In the genomic region with DNA sequence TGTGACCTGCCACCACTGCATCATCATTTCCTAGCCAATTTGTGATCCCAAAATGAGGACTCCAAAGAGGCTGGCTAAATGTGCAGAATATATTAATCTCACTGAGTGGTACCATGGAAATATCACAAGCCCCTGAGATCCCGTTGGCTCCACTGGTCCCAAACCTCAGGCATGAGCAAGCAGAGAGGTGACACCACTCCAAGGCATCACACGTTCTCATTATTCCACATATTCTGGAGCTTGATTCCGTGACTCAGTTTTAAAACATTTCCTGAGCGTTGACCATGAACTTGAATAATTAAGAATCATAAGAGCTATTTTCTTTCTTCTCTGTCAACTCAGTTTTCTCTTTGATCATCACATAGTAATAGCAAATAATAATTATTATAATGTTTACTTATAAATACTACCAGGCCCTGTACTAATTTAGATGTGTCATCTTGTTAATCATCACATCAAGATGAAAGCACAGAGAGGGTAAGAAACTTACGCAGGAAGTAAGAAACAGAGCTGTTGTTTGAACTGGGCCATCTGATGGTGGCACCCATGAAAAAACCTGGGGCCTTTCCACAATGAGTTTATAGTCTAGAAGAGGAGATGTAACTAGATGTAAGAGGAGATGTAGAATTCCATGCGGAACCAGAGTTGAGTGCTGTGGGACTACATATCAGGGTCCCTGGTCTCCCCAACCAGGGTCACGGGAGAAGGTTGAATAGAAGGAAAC, we compare ENCODE assay signal across 13 cellular contexts. TPM values are rescaled to one million over a fixed set of nuclear protein-coding genes. Genes with fewer than 3 reads are reported as not detected.
A peak's percentile ranks its signal among the peaks of the same experiment; 100 is the strongest.
DNase-seq lines count a peak whose midpoint lies in the region; ATAC-seq and TF ChIP-seq lines count a peak whose summit lies in the region.
"Had no signal": no experiment of that assay in that cellular context is flagged by ENCODE, and none has a peak within 500 bp of the region (broad histone marks: within the 10 kb centered on the region; RNA-seq: fewer than 3 reads in every experiment).

No MANE protein-coding gene starts in this region.

- no peaks in the 10 kb centered on the region for H4K20me1 ChIP-seq in PC-3 (ENCODE audit: low read length)

- TF ChIP-seq POLR2A in spleen (IDR thresholded peaks at IDR 0.05): no peak

- H3K4me2 ChIP-seq in PC-3 (ENCODE audit: low read length): no peak overlapping the region

- peaks cover 50% of the 10 kb centered on the region for H3K27me3 ChIP-seq in PC-3 (ENCODE audit: low read length)
- peaks cover 0 to 12% (median 0%) of the 10 kb centered on the region in 7 donors for H3K27me3 ChIP-seq in spleen (replicated peaks in 1 of 7)

- H3K79me2 ChIP-seq in PC-3 (ENCODE audit: low read length): no peaks in the 10 kb centered on the region

- H3K27ac ChIP-seq in PC-3 (ENCODE audit: low read length) (no peak overlapping the region), spleen (peak overlapping the region in 7 of 8 donors; percentile 94 to 99 (median 95))
- H3K27ac ChIP-seq: 22Rv1 had no signal

- no TSS peak for BruUV-seq in PC-3 (replicated peaks; lab: Mats Ljungman, UMichigan)

- no peaks in the 10 kb centered on the region for H3K36me3 ChIP-seq in PC-3 (ENCODE audit: low read depth, low read length)
- H3K36me3 ChIP-seq in spleen: peaks cover 0 to 9% (median 0%) of the 10 kb centered on the region in 6 donors

- no peaks in the 10 kb centered on the region for H3K9me3 ChIP-seq in PC-3 (ENCODE audit: low read length)
- no peaks in the 10 kb centered on the region for H3K9me3 ChIP-seq in spleen

- H3K9me2 ChIP-seq in PC-3 (replicated peaks; ENCODE audit: low read length): no peaks in the 10 kb centered on the region

- DNase-seq in activated CD4-positive, CD25-positive, alpha-beta regulatory T cell treated with anti-CD3 and anti-CD28 coated beads, Interleukin-2, amount 50 U/mL, for 72 hours: no peak
- DNase-seq in PC-3: peak; percentile 4
- DNase-seq in astrocyte of the spinal cord (ENCODE audit: low read depth, low spot score): peak; percentile 50
- no peak for DNase-seq in spleen
- no peak for DNase-seq in NCI-H128 (lab: John Stamatoyannopoulos, UW; ENCODE audit: unreplicated experiment)
- DNase-seq: IMR-90, left cardiac atrium, NCI-H526 had no signal

- H3K4me3 ChIP-seq in PC-3 (ENCODE audit: low read length) (no peak overlapping the region), astrocyte of the spinal cord (ENCODE audit: low read depth, low read length) (no peak overlapping the region), spleen (peak overlapping the region in 4 of 8 donors; percentile 3 to 79 (median 63))

- peak; percentile 47 to 67 for ATAC-seq in activated CD4-positive, CD25-positive, alpha-beta regulatory T cell treated with anti-CD3 and anti-CD28 coated beads, Interleukin-2, amount 50 U/mL, for 24 hours
- ATAC-seq in PC-3 (no peak), HG03460 (IDR thresholded peaks at IDR 0.05; ENCODE audit: unreplicated experiment) (no peak), HG03025 (IDR thresholded peaks at IDR 0.05; ENCODE audit: low FRiP score, unreplicated experiment) (no peak)
- ATAC-seq: left cardiac atrium, sciatic nerve had no signal

- H2AFZ ChIP-seq in PC-3 (ENCODE audit: low read length): no peak overlapping the region

- in situ Hi-C loops in astrocyte of the spinal cord (cut with HindIII; ENCODE audit: low sequenced_read_pairs): no loop called here

- intact Hi-C loops in PC-3 (cut with micrococcal nuclease) (no loop called here), spleen (cut with DNase I; ENCODE audit: low total_unique reads) (no loop called here)

- POLR2A ChIA-PET in PC-3 (lab: Charles Lee; ENCODE audit: unreplicated experiment): no interaction called here

- H3K4me1 ChIP-seq in PC-3 (ENCODE audit: insufficient read depth, low read length): no peaks in the 10 kb centered on the region
- peaks cover 10 to 92% (median 40%) of the 10 kb centered on the region in 6 donors for H3K4me1 ChIP-seq in spleen

- TF ChIP-seq CTCF in PC-3 (conservative IDR thresholded peaks at IDR 0.05; ENCODE audit: low read depth, low read length) (no peak), astrocyte of the spinal cord (IDR thresholded peaks at IDR 0.05; ENCODE audit: low read depth, low read length) (no peak), spleen (IDR thresholded peaks at IDR 0.05 in 8 of 11, conservative IDR thresholded peaks at IDR 0.05 in 3 of 11) (no peak)

- H3F3A ChIP-seq in PC-3 (ENCODE audit: low read length, unreplicated experiment): no peaks in the 10 kb centered on the region

- WGBS in spleen, 5 donors: 67 to 82% (median 74%) methylated on average over 7 of the region's 7 CpGs

- H3K9ac ChIP-seq in PC-3 (ENCODE audit: low read length): no peak overlapping the region

- CTCF ChIA-PET in PC-3 (lab: Charles Lee): no interaction called here

RNA-seq across cellular contexts. Expression of a gene that starts 3.5 kb away (rescaled TPM):
- not detected in 2 replicates for total RNA-seq in PC-3 (2014; rRNA removed)
- total RNA-seq in spleen: 100 to 1,000 TPM in 1 of 7 donors, 10 to 100 TPM in 6; 67.8 to 136 (median 84.6) TPM
- polyA plus RNA-seq in spleen: 10 to 100 TPM; 19.7 to 24.9 (median 21.8) TPM
- total RNA-seq: IMR-90 had no signal
- polyA plus RNA-seq: IMR-90 had no signal

Comparison
In these comparisons a context has a peak if more than half of its experiments do, and no peak if none do; other contexts are left out.
1. ATAC-seq: peak in activated CD4-positive, CD25-positive, alpha-beta regulatory T cell treated with anti-CD3 and anti-CD28 coated beads, Interleukin-2, amount 50 U/mL, for 24 hours (2 of 2); none in PC-3 (single experiment), HG03460 (single experiment) and HG03025 (single experiment).
2. DNase-seq: peak in PC-3 (single experiment) and astrocyte of the spinal cord (single experiment); none in activated CD4-positive, CD25-positive, alpha-beta regulatory T cell treated with anti-CD3 and anti-CD28 coated beads, Interleukin-2, amount 50 U/mL, for 72 hours (single experiment), spleen (single experiment) and NCI-H128 (single experiment).
3. RNA of a gene that starts 3.5 kb away (total RNA-seq): 67.8 to 136 TPM in spleen; not detected in PC-3; every median in the first group is over 10 times any median in the second.